ENCODE assay signal across 8 cellular contexts in genomic region chr12:57904848-57905811, GRCh38. TPM values are rescaled to one million over a fixed set of nuclear protein-coding genes. Genes with fewer than 3 reads are reported as not detected.
DNase-seq lines count a peak whose midpoint lies in the region; ATAC-seq and TF ChIP-seq lines count a peak whose summit lies in the region.

No MANE protein-coding gene starts in this region.

- no peaks in the 10 kb centered on the region for H3K79me1 ChIP-seq in H9 (ENCODE audit: insufficient read depth, low read depth, low read length, poor library complexity, severe bottlenecking)

- no peak overlapping the region for H2BK12ac ChIP-seq in H9 (ENCODE audit: insufficient read length, low read depth, low read length)

- H3K27me3 ChIP-seq in H9 (ENCODE audit: insufficient read depth, low read length) (no peaks in the 10 kb centered on the region), MG63 (no peaks in the 10 kb centered on the region), RWPE2 (ENCODE audit: insufficient read depth, poor library complexity, severe bottlenecking) (no peaks in the 10 kb centered on the region)

- no CpG with 5 or more reads among the region's 26 CpGs for WGBS in H9 (ENCODE audit: extremely low coverage, insufficient read length, low lambda C conversion rate)

- H3T11ph ChIP-seq in H9 (ENCODE audit: low read length): no peak overlapping the region

- no peaks in the 10 kb centered on the region for H3K36me3 Mint-ChIP-seq in H9 (ENCODE audit: insufficient read depth in 1 of 3, low read depth in 3 of 3)

- no peak overlapping the region for H3K27ac ChIP-seq in H9 (ENCODE audit: insufficient read length, low read depth, low read length)
- H3K27ac ChIP-seq in RWPE2 (ENCODE audit: poor library complexity, severe bottlenecking): no peak overlapping the region

- TF ChIP-seq CTCF in H9 (conservative IDR thresholded peaks at IDR 0.05): peak; percentile 100
- TF ChIP-seq CTCF in RWPE2 (IDR thresholded peaks at IDR 0.05; ENCODE audit: poor library complexity, severe bottlenecking): peak; percentile 100

- H3K9me3 ChIP-seq in H9 (ENCODE audit: control insufficient read depth, low read depth, low read length) (no peaks in the 10 kb centered on the region), MG63 (no peaks in the 10 kb centered on the region), RWPE2 (ENCODE audit: severe bottlenecking) (no peaks in the 10 kb centered on the region)

- H2AK5ac ChIP-seq in H9 (ENCODE audit: insufficient read length, low read length): no peak overlapping the region

- no peaks in the 10 kb centered on the region for H3K9me3 Mint-ChIP-seq in H9

- no peak overlapping the region for H3K4ac ChIP-seq in H9 (ENCODE audit: low read depth, low read length)

- H3K23ac ChIP-seq in H9 (ENCODE audit: insufficient read length, low read depth, low read length): no peak overlapping the region

- no peak overlapping the region for H2BK15ac ChIP-seq in H9 (ENCODE audit: low read depth, low read length)

- H2AFZ ChIP-seq in H9 (ENCODE audit: low read length): no peak overlapping the region

- no peak overlapping the region for H2BK20ac ChIP-seq in H9 (ENCODE audit: low read depth, low read length, poor library complexity, severe bottlenecking)

- in situ Hi-C loops in G401 (cut with HindIII; ENCODE audit: low sequenced_read_pairs): no loop called here

- no peak overlapping the region for H4K8ac ChIP-seq in H9 (replicated peaks; ENCODE audit: insufficient read length, low read depth, low read length)

- peak overlapping the region in 1 of 2 experiments; percentile 16; a peak in 1 of 5 replicates for H3K4me3 Mint-ChIP-seq in H9

- H3K27ac Mint-ChIP-seq in H9: no peak overlapping the region

- H3K4me1 ChIP-seq in H9 (ENCODE audit: insufficient read depth, low read length): no peaks in the 10 kb centered on the region
- no peaks in the 10 kb centered on the region for H3K4me1 ChIP-seq in RWPE2 (ENCODE audit: insufficient read depth, poor library complexity, severe bottlenecking)

- H3K14ac ChIP-seq in H9 (ENCODE audit: insufficient read depth, low read length): no peak overlapping the region

- H4K20me1 ChIP-seq in H9 (ENCODE audit: control insufficient read depth, insufficient read depth, insufficient read length): no peaks in the 10 kb centered on the region

- no peak overlapping the region for H3K4me2 ChIP-seq in H9 (ENCODE audit: insufficient read depth, insufficient read length, low read length)

- no peak overlapping the region for H2BK5ac ChIP-seq in H9 (ENCODE audit: insufficient read length, low read length)

- H2BK120ac ChIP-seq in H9 (ENCODE audit: low read depth, low read length, poor library complexity, severe bottlenecking): no peak overlapping the region

- peaks cover 22% of the 10 kb centered on the region for H3K27me3 Mint-ChIP-seq in H9 (ENCODE audit: low read depth)

- peaks cover 5 to 10% of the 10 kb centered on the region in 2 experiments for H3K4me1 Mint-ChIP-seq in H9

- peak; percentile 89 for ATAC-seq in RWPE2 (ENCODE audit: low read depth)

- H3K23me2 ChIP-seq in H9 (ENCODE audit: insufficient read length, low read depth, low read length, poor library complexity, severe bottlenecking): no peaks in the 10 kb centered on the region

- H3K4me3 ChIP-seq in MG63 (no peak overlapping the region), RWPE2 (ENCODE audit: severe bottlenecking) (no peak overlapping the region)

- no peak overlapping the region for H4K5ac ChIP-seq in H9 (ENCODE audit: insufficient read length, low read depth, low read length)

- peak; percentile 93 for DNase-seq in G401 (ENCODE audit: low spot score)
- peak; percentile 93 for DNase-seq in H9
- DNase-seq in MG63: peak; percentile 67
- no peak for DNase-seq in RWPE2 (ENCODE audit: low spot score)
- peak; percentile 65 to 75 for DNase-seq in activated T-helper 1 cell treated with anti-CD3 and anti-CD28 coated beads, Interleukin-2, amount 50 U/mL, for 16 hours (ENCODE audit: low read depth in 1 of 2, low spot score in 1 of 2)
- DNase-seq in fibroblast of the conjunctiva (ENCODE audit: low read depth): peak; percentile 84
- DNase-seq in nucleus accumbens (lab: John Stamatoyannopoulos, UW): peak; percentile 14 to 91 (median 72)
- peak; percentile 96 for DNase-seq in superior temporal gyrus (ENCODE audit: extremely low spot score)

- no peaks in the 10 kb centered on the region for H3K36me3 ChIP-seq in MG63
- no peaks in the 10 kb centered on the region for H3K36me3 ChIP-seq in RWPE2 (ENCODE audit: low read depth)

- H4K91ac ChIP-seq in H9 (ENCODE audit: insufficient read length, low read depth, low read length): no peak overlapping the region

- H3K79me2 ChIP-seq in H9 (ENCODE audit: insufficient read depth, low read length): no peaks in the 10 kb centered on the region

- H3K56ac ChIP-seq in H9 (ENCODE audit: insufficient read length, low read depth, low read length): no peak overlapping the region

- no peak overlapping the region for H3K9ac ChIP-seq in H9 (ENCODE audit: extremely low read depth, insufficient read length, low read length)

- no peak overlapping the region for H3K18ac ChIP-seq in H9 (ENCODE audit: insufficient read length, low read depth, low read length)

RNA-seq across cellular contexts. Expression of gene ATP23, which starts 36.2 kb away (rescaled TPM):
- 16.9 and 35.0 TPM in 2 replicates for total RNA-seq in G401 (2014; rRNA removed; shearing (Covaris generic))
- total RNA-seq in H9 (2021): 4.7 and 5.1 TPM in 2 replicates
- total RNA-seq in MG63 (2014; rRNA removed; shearing (Covaris generic); ENCODE audit: low replicate concordance): 11.2 and 16.9 TPM in 2 replicates

RNA-seq across cellular contexts. Expression of gene CTDSP2, which starts 58.6 kb away (rescaled TPM):
- total RNA-seq in G401 (2014; rRNA removed; shearing (Covaris generic)): 64.1 and 78.6 TPM in 2 replicates
- total RNA-seq in H9 (2021): 97.5 and 103 TPM in 2 replicates
- 73.2 and 73.3 TPM in 2 replicates for total RNA-seq in MG63 (2014; rRNA removed; shearing (Covaris generic); ENCODE audit: low replicate concordance)
